8 cellular contexts compared by ENCODE assay signal in the genomic region with DNA sequence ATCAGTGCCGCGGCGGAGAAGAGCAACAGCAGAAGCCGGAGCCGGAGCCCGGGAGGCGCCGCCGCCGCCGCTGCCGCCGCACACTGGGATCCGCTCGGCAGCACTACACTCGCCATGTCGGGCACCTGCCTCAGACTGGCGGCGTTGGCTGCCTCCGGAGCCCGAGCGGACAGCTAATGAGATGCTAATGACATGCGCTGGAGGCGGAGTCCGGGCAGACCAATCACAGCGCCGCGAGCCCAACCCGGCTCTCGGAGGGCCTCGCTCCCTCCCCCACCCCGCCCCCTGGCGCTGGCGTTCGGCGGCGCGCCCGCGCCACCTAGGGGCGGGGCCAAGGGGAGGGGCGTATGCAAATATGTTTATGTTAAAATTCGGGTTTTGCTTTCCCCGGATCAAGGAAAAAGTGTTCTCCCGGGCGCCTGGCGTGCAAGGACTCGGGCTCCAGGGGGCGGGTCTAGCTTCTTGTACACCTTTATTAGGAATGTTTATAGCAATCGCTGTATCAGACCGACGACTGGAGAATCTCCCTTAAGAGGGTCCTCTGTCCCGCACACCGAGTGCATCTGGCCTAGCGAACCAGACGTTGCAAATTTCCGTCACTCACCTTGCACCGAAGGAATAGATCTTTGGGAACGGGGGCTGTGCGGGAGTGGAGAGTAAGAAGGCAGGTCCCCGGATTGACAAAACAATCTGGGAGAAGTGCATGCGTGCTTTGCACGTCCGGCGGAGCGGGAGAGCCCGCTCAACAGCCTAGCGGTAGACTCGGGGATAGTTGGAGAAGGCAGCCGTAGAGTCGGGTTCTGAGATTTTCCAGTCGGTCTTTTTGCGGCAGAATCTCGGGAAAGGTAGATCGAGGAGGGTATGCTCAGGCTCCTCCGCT. TPM values are rescaled to one million over a fixed set of nuclear protein-coding genes. Genes with fewer than 3 reads are reported as not detected.
A peak's percentile ranks its signal among the peaks of the same experiment; 100 is the strongest.
DNase-seq lines count a peak whose midpoint lies in the region; ATAC-seq and TF ChIP-seq lines count a peak whose summit lies in the region.

A gene (minus strand): TSS at position 137 of the 880 bp plus-strand sequence.

- H4K20me1 ChIP-seq in osteoblast (ENCODE audit: insufficient read depth, low read length) = no peaks in the 10 kb centered on the region

- peak within 1 kb of the TSS; percentile 88 for H2AFZ ChIP-seq in osteoblast (ENCODE audit: low read length)

- H3K4me1 ChIP-seq in adipocyte (ENCODE audit: control insufficient read depth, insufficient read depth, low read length) = peaks cover 17% of the 10 kb centered on the region
- H3K4me1 ChIP-seq in cardiac muscle cell (ENCODE audit: low read depth) = peaks cover 9% of the 10 kb centered on the region
- peaks cover 6% of the 10 kb centered on the region for H3K4me1 ChIP-seq in osteoblast (ENCODE audit: insufficient read depth, low read length)

- H3K79me2 ChIP-seq in osteoblast (ENCODE audit: insufficient read depth, low read length) = no peaks in the 10 kb centered on the region

- H3K4me3 ChIP-seq in MG63 (peak within 1 kb of the TSS; percentile 56), SK-N-MC (peak within 1 kb of the TSS; percentile 83), adipocyte (ENCODE audit: low read length) (peak within 1 kb of the TSS; percentile 77), cardiac muscle cell (peak within 1 kb of the TSS; percentile 71), osteoblast (ENCODE audit: insufficient read depth, low read length) (peak within 1 kb of the TSS; percentile 68)

- no peaks in the 10 kb centered on the region for H3K36me3 ChIP-seq in MG63
- no peaks in the 10 kb centered on the region for H3K36me3 ChIP-seq in SK-N-MC (ENCODE audit: insufficient read depth, low read length)
- no peaks in the 10 kb centered on the region for H3K36me3 ChIP-seq in adipocyte (ENCODE audit: control insufficient read depth, insufficient read depth, low read length, severe bottlenecking)
- no peaks in the 10 kb centered on the region for H3K36me3 ChIP-seq in cardiac muscle cell
- no peaks in the 10 kb centered on the region for H3K36me3 ChIP-seq in osteoblast (ENCODE audit: insufficient read depth, low read length)

- no peaks in the 10 kb centered on the region for H3K9me3 ChIP-seq in MG63
- H3K9me3 ChIP-seq in SK-N-MC (ENCODE audit: low read depth, low read length) = no peaks in the 10 kb centered on the region
- H3K9me3 ChIP-seq in adipocyte (ENCODE audit: control insufficient read depth, low read length) = no peaks in the 10 kb centered on the region
- no peaks in the 10 kb centered on the region for H3K9me3 ChIP-seq in cardiac muscle cell (ENCODE audit: low read depth)
- no peaks in the 10 kb centered on the region for H3K9me3 ChIP-seq in osteoblast (ENCODE audit: low read depth, low read length)

- DNase-seq in AG20443 (ENCODE audit: low spot score) (peak; percentile 99), MG63 (peak; percentile 97), SK-N-MC (ENCODE audit: low read depth, low spot score) (peak; percentile 3), adipocyte (ENCODE audit: low read depth) (peak; percentile 83), cardiac muscle cell (ENCODE audit: low read depth in 1 of 2, low spot score in 1 of 2) (peak; percentile 82 to 98), osteoblast (ENCODE audit: insufficient read length, low spot score, missing footprints) (peak; percentile 93)

- peak within 1 kb of the TSS; percentile 86 for H3K4me2 ChIP-seq in osteoblast (ENCODE audit: insufficient read depth, low read length)

- H3K27me3 ChIP-seq in MG63 (peaks cover 3% of the 10 kb centered on the region; the same call in 1 of the 2 replicates), adipocyte (replicated peaks; ENCODE audit: control insufficient read depth, insufficient read depth, low read length) (peaks cover 58% of the 10 kb centered on the region), cardiac muscle cell (peaks cover 6% of the 10 kb centered on the region), osteoblast (ENCODE audit: insufficient read depth, low read length) (peaks cover 52% of the 10 kb centered on the region)

- H3K27ac ChIP-seq in SK-N-MC (no peak within 1 kb of the TSS), cardiac muscle cell (peak within 1 kb of the TSS; percentile 77), osteoblast (ENCODE audit: low read depth, low read length) (no peak within 1 kb of the TSS), temporal lobe (ENCODE audit: low read depth, low read length) (peak within 1 kb of the TSS; percentile 96)

- H3K9ac ChIP-seq in SK-N-MC (ENCODE audit: insufficient read length) = no peak within 1 kb of the TSS
- H3K9ac ChIP-seq in adipocyte (ENCODE audit: low read length) = peak within 1 kb of the TSS; percentile 10

- TF ChIP-seq CTCF in cardiac muscle cell (IDR thresholded peaks at IDR 0.05; ENCODE audit: low read depth, low read length) = peak; percentile 54
- peak; percentile 22 for TF ChIP-seq CTCF in osteoblast (IDR thresholded peaks at IDR 0.05; ENCODE audit: extremely low read depth, low read depth, low read length)

- ATAC-seq in GM19455 (IDR thresholded peaks at IDR 0.05; ENCODE audit: unreplicated experiment) = peak; percentile 86

RNA-seq across cellular contexts. Expression of the gene that starts here (rescaled TPM):
- total RNA-seq in MG63 (2014; rRNA removed; shearing (Covaris generic); ENCODE audit: low replicate concordance) = 34.4 and 49.3 TPM in 2 replicates
- total RNA-seq in cardiac muscle cell (113 and 126 TPM in 2 replicates), osteoblast (71.6 and 86.5 TPM in 2 replicates), temporal lobe (142 TPM)
- 131 and 149 TPM in 2 replicates for polyA plus RNA-seq in cardiac muscle cell

Comparison
In these comparisons a context has a peak if more than half of its experiments do, and no peak if none do; other contexts are left out.
1. DNase-seq: peak in every context shown above with its lines; median percentile 99 in AG20443; 97 in MG63; 93 in osteoblast; 90 in cardiac muscle cell; 83 in adipocyte; 3 in SK-N-MC.
2. H3K27ac ChIP-seq: peak in cardiac muscle cell (single experiment) and temporal lobe (single experiment); none in SK-N-MC (single experiment) and osteoblast (single experiment).
3. Peak in every context shown above with its lines, with median percentiles within 50 percentile points of each other: H3K4me3 ChIP-seq.